11 cellular contexts compared by ENCODE assay signal in the genomic region with DNA sequence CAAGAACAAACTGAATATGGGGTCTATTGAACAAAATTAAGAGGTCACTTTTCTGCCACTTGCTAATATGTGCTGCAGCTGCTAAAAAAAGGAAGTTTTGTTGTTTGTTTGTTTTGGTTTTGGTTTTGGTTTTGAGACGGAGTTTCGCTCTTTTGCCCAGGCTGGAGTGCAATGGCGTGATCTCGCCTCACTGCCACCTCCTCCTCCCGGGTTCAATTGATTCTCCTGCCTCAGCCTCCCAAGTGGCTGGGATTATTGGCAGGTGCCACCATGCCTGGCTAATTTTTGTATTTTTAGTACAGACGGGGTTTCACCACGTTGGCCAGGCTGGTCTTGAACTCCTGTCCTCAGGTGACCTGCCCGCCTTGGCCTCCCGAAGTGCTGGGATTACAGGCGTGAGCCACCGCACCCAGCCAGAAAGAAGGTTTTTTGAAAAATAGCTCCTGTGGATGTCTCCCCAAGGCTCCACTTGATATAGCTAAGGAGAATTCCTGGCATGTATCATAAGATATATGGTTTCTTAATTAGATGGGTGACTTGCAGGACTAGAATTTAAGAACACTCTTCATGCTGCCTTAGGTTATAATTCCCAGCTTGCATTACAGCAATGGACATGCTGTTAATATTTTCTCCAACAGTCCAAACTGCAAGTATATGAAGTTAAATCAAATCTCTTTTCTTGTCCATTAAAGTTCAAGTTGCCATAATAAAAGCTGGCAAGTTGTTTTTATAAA.
DNase-seq lines count a peak whose midpoint lies in the region; ATAC-seq and TF ChIP-seq lines count a peak whose summit lies in the region.
"Had no signal": no experiment of that assay in that cellular context is flagged by ENCODE, and none has a peak within 500 bp of the region (broad histone marks: within the 10 kb centered on the region; RNA-seq: fewer than 3 reads in every experiment).

No MANE protein-coding gene starts in this region.

- H4K20me1 ChIP-seq in SK-N-SH (ENCODE audit: insufficient read depth): no peaks in the 10 kb centered on the region
- H4K20me1 ChIP-seq in OCI-LY7 (ENCODE audit: insufficient read depth, low read length): no peaks in the 10 kb centered on the region

- H3K27me3 ChIP-seq in SK-N-SH (ENCODE audit: insufficient read depth) (peaks cover 5% of the 10 kb centered on the region; the same call in 1 of the 2 replicates), parathyroid adenoma (ENCODE audit: control insufficient read depth, insufficient read depth, low read length) (no peaks in the 10 kb centered on the region)

- no peak for DNase-seq in SK-N-SH
- peak; percentile 23 for DNase-seq in OCI-LY7 (ENCODE audit: low spot score)
- DNase-seq in SK-N-DZ (ENCODE audit: low spot score): no peak
- DNase-seq in nucleus accumbens (lab: John Stamatoyannopoulos, UW): no peak
- DNase-seq: ACHN, activated gamma-delta T cell treated with Interleukin-2 at 50 U/mL for 16 hours, NCI-H748 treated with DMSO at 0.1 percent for 48 hours had no signal

- TF ChIP-seq RAD21 in SK-N-SH (IDR thresholded peaks at IDR 0.05; ENCODE audit: low read length): no peak

- 20% methylated on average over 11 of the region's 11 CpGs for WGBS in SK-N-SH (ENCODE audit: low lambda C conversion rate)

- CTCF ChIA-PET in SK-N-SH (lab: Yijun Ruan, JAX) (no interaction called here), OCI-LY7 (lab: Charles Lee; ENCODE audit: unreplicated experiment) (interaction anchor here (1.0 kb wide), 1 partner anchor 80 kb away, joined by 3 read pairs; no protein-coding TSS in a partner anchor)

- intact Hi-C loops in OCI-LY7 (cut with micrococcal nuclease; ENCODE audit: unreplicated experiment): no loop called here

- no TSS peak for BruUV-seq in OCI-LY7 (replicated peaks; lab: Mats Ljungman, UMichigan)

- no peak for TF ChIP-seq EP300 in SK-N-SH (IDR thresholded peaks at IDR 0.05; ENCODE audit: borderline replicate concordance in 1 of 2, low read depth in 1 of 2, low read length in 1 of 2)

- H3K79me2 ChIP-seq in SK-N-SH (ENCODE audit: insufficient read depth): no peaks in the 10 kb centered on the region
- no peaks in the 10 kb centered on the region for H3K79me2 ChIP-seq in OCI-LY7 (ENCODE audit: insufficient read depth, low read depth, low read length)
- H3K79me2 ChIP-seq in parathyroid adenoma: no peaks in the 10 kb centered on the region

- H3K36me3 ChIP-seq in SK-N-SH (replicated peaks in 1 of 2; ENCODE audit: control insufficient read depth in 1 of 2, insufficient read depth in 2 of 2, low read length in 1 of 2): no peaks in the 10 kb centered on the region
- H3K36me3 ChIP-seq in OCI-LY7 (ENCODE audit: insufficient read depth, low read length): no peaks in the 10 kb centered on the region
- no peaks in the 10 kb centered on the region for H3K36me3 ChIP-seq in parathyroid adenoma (ENCODE audit: control insufficient read depth, insufficient read depth, low read length)

- peak overlapping the region; percentile 40; the same call in 1 of the 2 replicates for H3K4me2 ChIP-seq in SK-N-SH
- H3K4me2 ChIP-seq in OCI-LY7 (ENCODE audit: low read length): peak overlapping the region; percentile 38; the same call in 1 of the 2 replicates
- H3K4me2 ChIP-seq in parathyroid adenoma (ENCODE audit: low read length): no peak overlapping the region

- TF ChIP-seq CTCF in SK-N-SH (IDR thresholded peaks at IDR 0.05) (no peak), OCI-LY7 (conservative IDR thresholded peaks at IDR 0.05; ENCODE audit: low read length) (no peak), parathyroid adenoma (IDR thresholded peaks at IDR 0.05) (no peak)

- H2AFZ ChIP-seq in SK-N-SH (ENCODE audit: low read depth): peak overlapping the region; percentile 18; the same call in 1 of the 2 replicates
- H2AFZ ChIP-seq in OCI-LY7 (ENCODE audit: low read length): no peak overlapping the region; the same call in 1 of the 2 replicates
- H2AFZ ChIP-seq in parathyroid adenoma: no peak overlapping the region

- H3K9ac ChIP-seq in SK-N-SH: no peak overlapping the region
- no peak overlapping the region for H3K9ac ChIP-seq in parathyroid adenoma

- H3K27ac ChIP-seq in SK-N-SH (ENCODE audit: low read depth in 2 of 2, low read length in 1 of 2) (no peak overlapping the region), OCI-LY7 (ENCODE audit: low read depth, low read length, poor library complexity, severe bottlenecking) (no peak overlapping the region), parathyroid adenoma (peak overlapping the region; percentile 5)

- no peaks in the 10 kb centered on the region for H3F3A ChIP-seq in SK-N-SH (replicated peaks; ENCODE audit: insufficient read depth)

- H3K4me1 ChIP-seq in SK-N-SH (ENCODE audit: control insufficient read depth in 1 of 2, insufficient read depth in 2 of 2, low read depth in 1 of 2, low read length in 1 of 2): no peaks in the 10 kb centered on the region
- H3K4me1 ChIP-seq in OCI-LY7 (ENCODE audit: insufficient read depth, low read length, poor library complexity, severe bottlenecking): peaks cover 22% of the 10 kb centered on the region
- H3K4me1 ChIP-seq in parathyroid adenoma: no peaks in the 10 kb centered on the region

- POLR2A ChIA-PET in SK-N-SH (lab: Yijun Ruan, JAX): no interaction called here
- POLR2A ChIA-PET in OCI-LY7 (lab: Charles Lee): interaction anchor here (0.6 to 1.2 kb wide), 2 partner anchors 67 to 122 kb away, joined by 3 read pairs; no protein-coding TSS in a partner anchor

- no peak overlapping the region; a peak in 1 of 4 replicates for H3K4me3 ChIP-seq in SK-N-SH (ENCODE audit: low read depth in 2 of 2, low read length in 1 of 2)
- no peak overlapping the region for H3K4me3 ChIP-seq in OCI-LY7 (ENCODE audit: low read depth, low read length, poor library complexity, severe bottlenecking)
- no peak overlapping the region for H3K4me3 ChIP-seq in parathyroid adenoma (ENCODE audit: low read depth, low read length)

- H3K9me2 ChIP-seq in SK-N-SH (no peaks in the 10 kb centered on the region), OCI-LY7 (ENCODE audit: insufficient read depth, low read length) (no peaks in the 10 kb centered on the region)

- H3K9me3 ChIP-seq in SK-N-SH (no peaks in the 10 kb centered on the region), OCI-LY7 (ENCODE audit: low read length) (no peaks in the 10 kb centered on the region), parathyroid adenoma (ENCODE audit: control insufficient read depth, low read length) (no peaks in the 10 kb centered on the region)

- no peak for ATAC-seq in SK-N-SH treated with all-trans-retinoic acid at 6 μM for 48 hours
- peak; percentile 74 for ATAC-seq in GM21723 (IDR thresholded peaks at IDR 0.05; ENCODE audit: unreplicated experiment)
- ATAC-seq in GM18520 (IDR thresholded peaks at IDR 0.05; ENCODE audit: unreplicated experiment): no peak

TF ChIP-seq in SK-N-SH, 30 proteins besides CTCF, POLR2A, EP300 and RAD21 (continues in another document):
- TF ChIP-seq FOSL2 (IDR thresholded peaks at IDR 0.05; ENCODE audit: borderline replicate concordance, low read depth): no peak
- TF ChIP-seq NFIC (IDR thresholded peaks at IDR 0.05; ENCODE audit: borderline replicate concordance): no peak
- no peak for TF ChIP-seq ELF1 (IDR thresholded peaks at IDR 0.05)
- no peak for TF ChIP-seq JUND (IDR thresholded peaks at IDR 0.05)
- TF ChIP-seq FOXM1 (IDR thresholded peaks at IDR 0.05; ENCODE audit: low read depth): no peak

TF ChIP-seq in SK-N-SH treated with all-trans-retinoic acid at 6 μM for 48 hours, 23 proteins besides CTCF, POLR2A, EP300 and RAD21:
- TF ChIP-seq SNAI2 (CRISPR knock-in tag; IDR thresholded peaks at IDR 0.05) (no peak), ZFP30 (CRISPR knock-in tag; IDR thresholded peaks at IDR 0.05) (no peak), ESRRG (CRISPR knock-in tag; IDR thresholded peaks at IDR 0.05) (no peak)
TF ChIP-seq in SK-N-SH treated with all-trans-retinoic acid at 6 μM for 48 hours: peak in this region for 0.
